ENCODE assay signal across 23 cellular contexts in genomic region chr15:72540606-72541237, GRCh38.
A peak's percentile ranks its signal among the peaks of the same experiment; 100 is the strongest.
DNase-seq lines count a peak whose midpoint lies in the region; ATAC-seq and TF ChIP-seq lines count a peak whose summit lies in the region.
"Had no signal": no experiment of that assay in that cellular context is flagged by ENCODE, and none has a peak within 500 bp of the region (broad histone marks: within the 10 kb centered on the region; RNA-seq: fewer than 3 reads in every experiment).

No MANE protein-coding gene starts in this region.

- DNase-seq in activated CD8-positive, alpha-beta T cell treated with anti-CD3 and anti-CD28 coated beads for 36 hours = peak; percentile 6
- DNase-seq in activated CD8-positive, alpha-beta T cell treated with anti-CD3 and anti-CD28 coated beads, Interleukin-2, amount 10 ng/mL, durations not matched to agents 7 days and 5 days = no peak
- peak; percentile 52 to 80 for DNase-seq in NCI-H524 (lab: John Stamatoyannopoulos, UW)
- no peak for DNase-seq in central memory CD8-positive, alpha-beta T cell (ENCODE audit: low spot score in 2 of 2)
- no peak for DNase-seq in progenitor cell of endocrine pancreas (ENCODE audit: low spot score, unreplicated experiment)
- DNase-seq in effector CD8-positive, alpha-beta T cell (lab: John Stamatoyannopoulos, UW) = no peak
- DNase-seq in activated CD4-positive, alpha-beta T cell treated with anti-CD3 and anti-CD28 coated beads, Interleukin-2, amount 50 U/mL, for 1 hour = no peak
- no peak for DNase-seq in H9
- DNase-seq: BE2C; CD4-positive, CD25-positive, alpha-beta regulatory T cell; COR-L47; EL; Karpas-422; MG63; NCI-H1048; NCI-H1436; NCI-H1930; NCI-H774; PC-3; RPMI8226; SHP77 treated with DMSO at 0.1 percent for 48 hours had no signal

- POLR2A ChIA-PET in activated CD8-positive, alpha-beta T cell treated with anti-CD3 and anti-CD28 coated beads for 36 hours (lab: Charles Lee) = interaction anchor here (1.1 kb wide), 1 partner anchor 10 kb away, joined by 3 read pairs; no protein-coding TSS in a partner anchor
- POLR2A ChIA-PET in activated CD8-positive, alpha-beta T cell treated with anti-CD3 and anti-CD28 coated beads, Interleukin-2, amount 10 ng/mL, durations not matched to agents 7 days and 5 days (lab: Charles Lee) = no interaction called here

- peaks cover 5% of the 10 kb centered on the region for H3K9me3 ChIP-seq in H9 (ENCODE audit: control insufficient read depth, low read depth, low read length)

- ATAC-seq in activated CD8-positive, alpha-beta T cell treated with anti-CD3 and anti-CD28 coated beads for 36 hours = no peak
- ATAC-seq in activated CD8-positive, alpha-beta T cell treated with anti-CD3 and anti-CD28 coated beads, Interleukin-2, amount 10 ng/mL, durations not matched to agents 7 days and 5 days = no peak
- ATAC-seq in central memory CD8-positive, alpha-beta T cell (replicated peaks; ENCODE audit: extremely low read depth, poor library complexity, severe bottlenecking) = no peak
- ATAC-seq: GM12878, PC-3, SK-N-SH treated with all-trans-retinoic acid at 6 μM for 48 hours had no signal

- no peaks in the 10 kb centered on the region for H3K27me3 ChIP-seq in H9 (ENCODE audit: insufficient read depth, low read length)
- H3K27me3 ChIP-seq: BE2C, MG63 had no signal

- H3T11ph ChIP-seq in H9 (ENCODE audit: low read length) = no peak overlapping the region

- H4K20me1 ChIP-seq in H9 (ENCODE audit: control insufficient read depth, insufficient read depth, insufficient read length) = no peaks in the 10 kb centered on the region

- H2AK5ac ChIP-seq in H9 (ENCODE audit: insufficient read length, low read length) = no peak overlapping the region

- no peaks in the 10 kb centered on the region for H3K4me1 ChIP-seq in H9 (ENCODE audit: insufficient read depth, low read length)
- H3K4me1 ChIP-seq: BE2C had no signal

- no peak overlapping the region for H4K5ac ChIP-seq in H9 (ENCODE audit: insufficient read length, low read depth, low read length)

- H2BK5ac ChIP-seq in H9 (ENCODE audit: insufficient read length, low read length) = no peak overlapping the region

- peaks cover 4% of the 10 kb centered on the region for H3K79me1 ChIP-seq in H9 (ENCODE audit: insufficient read depth, low read depth, low read length, poor library complexity, severe bottlenecking)

- H3K27ac ChIP-seq in H9 (ENCODE audit: insufficient read length, low read depth, low read length) = no peak overlapping the region

- H3K18ac ChIP-seq in H9 (ENCODE audit: insufficient read length, low read depth, low read length) = no peak overlapping the region

- H2BK12ac ChIP-seq in H9 (ENCODE audit: insufficient read length, low read depth, low read length) = no peak overlapping the region

- H3K27ac Mint-ChIP-seq in activated CD8-positive, alpha-beta T cell treated with anti-CD3 and anti-CD28 coated beads for 36 hours = no peak overlapping the region
- no peak overlapping the region for H3K27ac Mint-ChIP-seq in activated CD8-positive, alpha-beta T cell treated with anti-CD3 and anti-CD28 coated beads, Interleukin-2, amount 10 ng/mL, durations not matched to agents 7 days and 5 days
- H3K27ac Mint-ChIP-seq in central memory CD8-positive, alpha-beta T cell (ENCODE audit: low read depth) = peak overlapping the region; percentile 71
- H3K27ac Mint-ChIP-seq in progenitor cell of endocrine pancreas (peak overlapping the region; percentile 45), H9 (no peak overlapping the region)

- H3K4me1 Mint-ChIP-seq in activated CD8-positive, alpha-beta T cell treated with anti-CD3 and anti-CD28 coated beads for 36 hours (ENCODE audit: low read depth) = peaks cover 11% of the 10 kb centered on the region
- peaks cover 6% of the 10 kb centered on the region for H3K4me1 Mint-ChIP-seq in activated CD8-positive, alpha-beta T cell treated with anti-CD3 and anti-CD28 coated beads, Interleukin-2, amount 10 ng/mL, durations not matched to agents 7 days and 5 days (ENCODE audit: low read depth)
- H3K4me1 Mint-ChIP-seq in central memory CD8-positive, alpha-beta T cell = peaks cover 31% of the 10 kb centered on the region
- H3K4me1 Mint-ChIP-seq in progenitor cell of endocrine pancreas (ENCODE audit: low read depth) (peaks cover 2% of the 10 kb centered on the region), H9 (no peaks in the 10 kb centered on the region)

- no peak overlapping the region for H4K91ac ChIP-seq in H9 (ENCODE audit: insufficient read length, low read depth, low read length)

- H3K4me3 Mint-ChIP-seq in activated CD8-positive, alpha-beta T cell treated with anti-CD3 and anti-CD28 coated beads for 36 hours = no peak overlapping the region
- no peak overlapping the region for H3K4me3 Mint-ChIP-seq in activated CD8-positive, alpha-beta T cell treated with anti-CD3 and anti-CD28 coated beads, Interleukin-2, amount 10 ng/mL, durations not matched to agents 7 days and 5 days
- H3K4me3 Mint-ChIP-seq in central memory CD8-positive, alpha-beta T cell = no peak overlapping the region
- H3K4me3 Mint-ChIP-seq in progenitor cell of endocrine pancreas (ENCODE audit: low read depth) (no peak overlapping the region), H9 (no peak overlapping the region)
- H3K4me3 Mint-ChIP-seq: CD4-positive, CD25-positive, alpha-beta regulatory T cell had no signal

- no peak overlapping the region for H3K14ac ChIP-seq in H9 (ENCODE audit: insufficient read depth, low read length)

- no peak overlapping the region for H3K23ac ChIP-seq in H9 (ENCODE audit: insufficient read length, low read depth, low read length)

- H2AFZ ChIP-seq in H9 (ENCODE audit: low read length) = no peak overlapping the region

- H3K4ac ChIP-seq in H9 (ENCODE audit: low read depth, low read length) = no peak overlapping the region

- no peak overlapping the region for H3K4me2 ChIP-seq in H9 (ENCODE audit: insufficient read depth, insufficient read length, low read length)

- H3K9ac ChIP-seq in H9 (ENCODE audit: extremely low read depth, insufficient read length, low read length) = no peak overlapping the region

- intact Hi-C loops in activated CD8-positive, alpha-beta T cell treated with anti-CD3 and anti-CD28 coated beads for 36 hours (cut with micrococcal nuclease) = no loop called here

- no peak overlapping the region for H2BK120ac ChIP-seq in H9 (ENCODE audit: low read depth, low read length, poor library complexity, severe bottlenecking)

- WGBS in H9 (ENCODE audit: extremely low coverage, insufficient read length, low lambda C conversion rate) = no CpG with 5 or more reads among the region's 11 CpGs

- TF ChIP-seq CTCF in activated CD8-positive, alpha-beta T cell treated with anti-CD3 and anti-CD28 coated beads for 36 hours (IDR thresholded peaks at IDR 0.05) = no peak
- TF ChIP-seq CTCF in progenitor cell of endocrine pancreas (IDR thresholded peaks at IDR 0.05; ENCODE audit: unreplicated experiment) = no peak
- TF ChIP-seq CTCF in H9 (conservative IDR thresholded peaks at IDR 0.05) = no peak

- H3K23me2 ChIP-seq in H9 (ENCODE audit: insufficient read length, low read depth, low read length, poor library complexity, severe bottlenecking) = no peaks in the 10 kb centered on the region

- no peak overlapping the region for H2BK15ac ChIP-seq in H9 (ENCODE audit: low read depth, low read length)

- peaks cover 2% of the 10 kb centered on the region; the same call in 1 of the 2 replicates for H3K79me2 ChIP-seq in H9 (ENCODE audit: insufficient read depth, low read length)

- peaks cover 11% of the 10 kb centered on the region for H3K9me3 Mint-ChIP-seq in activated CD8-positive, alpha-beta T cell treated with anti-CD3 and anti-CD28 coated beads for 36 hours
- H3K9me3 Mint-ChIP-seq in activated CD8-positive, alpha-beta T cell treated with anti-CD3 and anti-CD28 coated beads, Interleukin-2, amount 10 ng/mL, durations not matched to agents 7 days and 5 days (ENCODE audit: insufficient read depth) = peaks cover 16% of the 10 kb centered on the region
- H3K9me3 Mint-ChIP-seq in central memory CD8-positive, alpha-beta T cell = no peaks in the 10 kb centered on the region
- H3K9me3 Mint-ChIP-seq in progenitor cell of endocrine pancreas (ENCODE audit: low read depth) = peaks cover 17% of the 10 kb centered on the region
- peaks cover 15 to 19% of the 10 kb centered on the region in 2 experiments for H3K9me3 Mint-ChIP-seq in H9

- no peak overlapping the region for H3K56ac ChIP-seq in H9 (ENCODE audit: insufficient read length, low read depth, low read length)

- H4K8ac ChIP-seq in H9 (replicated peaks; ENCODE audit: insufficient read length, low read depth, low read length) = no peak overlapping the region

- no peaks in the 10 kb centered on the region for H3K27me3 Mint-ChIP-seq in activated CD8-positive, alpha-beta T cell treated with anti-CD3 and anti-CD28 coated beads for 36 hours
- no peaks in the 10 kb centered on the region for H3K27me3 Mint-ChIP-seq in activated CD8-positive, alpha-beta T cell treated with anti-CD3 and anti-CD28 coated beads, Interleukin-2, amount 10 ng/mL, durations not matched to agents 7 days and 5 days (ENCODE audit: low read depth)
- H3K27me3 Mint-ChIP-seq in central memory CD8-positive, alpha-beta T cell = no peaks in the 10 kb centered on the region
- no peaks in the 10 kb centered on the region for H3K27me3 Mint-ChIP-seq in progenitor cell of endocrine pancreas
- H3K27me3 Mint-ChIP-seq in H9 (ENCODE audit: low read depth) = no peaks in the 10 kb centered on the region
- H3K27me3 Mint-ChIP-seq: CD4-positive, CD25-positive, alpha-beta regulatory T cell had no signal

- peaks cover 29% of the 10 kb centered on the region for H3K36me3 Mint-ChIP-seq in activated CD8-positive, alpha-beta T cell treated with anti-CD3 and anti-CD28 coated beads for 36 hours (ENCODE audit: low read depth)
- H3K36me3 Mint-ChIP-seq in activated CD8-positive, alpha-beta T cell treated with anti-CD3 and anti-CD28 coated beads, Interleukin-2, amount 10 ng/mL, durations not matched to agents 7 days and 5 days (ENCODE audit: low read depth) = peaks cover 36% of the 10 kb centered on the region
- peaks cover 5% of the 10 kb centered on the region for H3K36me3 Mint-ChIP-seq in central memory CD8-positive, alpha-beta T cell (ENCODE audit: insufficient read depth)
- H3K36me3 Mint-ChIP-seq in progenitor cell of endocrine pancreas (ENCODE audit: insufficient read depth) (peaks cover 27% of the 10 kb centered on the region), H9 (ENCODE audit: insufficient read depth in 1 of 3, low read depth in 3 of 3) (peaks cover 33 to 48% (median 39%) of the 10 kb centered on the region in 3 experiments)

- H2BK20ac ChIP-seq in H9 (ENCODE audit: low read depth, low read length, poor library complexity, severe bottlenecking) = no peak overlapping the region

- CTCF ChIA-PET in activated CD8-positive, alpha-beta T cell treated with anti-CD3 and anti-CD28 coated beads for 36 hours (lab: Charles Lee) = interaction anchor here (0.8 kb wide), 1 partner anchor 232 kb away, joined by 3 read pairs; no protein-coding TSS in a partner anchor
- CTCF ChIA-PET in activated CD8-positive, alpha-beta T cell treated with anti-CD3 and anti-CD28 coated beads, Interleukin-2, amount 10 ng/mL, durations not matched to agents 7 days and 5 days (lab: Charles Lee) = no interaction called here

Comparison
In these comparisons a context has a peak if more than half of its experiments do, and no peak if none do; other contexts are left out.
1. DNase-seq: peak in activated CD8-positive, alpha-beta T cell treated with anti-CD3 and anti-CD28 coated beads for 36 hours (single experiment) and NCI-H524 (2 of 2); none in activated CD8-positive, alpha-beta T cell treated with anti-CD3 and anti-CD28 coated beads, Interleukin-2, amount 10 ng/mL, durations not matched to agents 7 days and 5 days (single experiment), central memory CD8-positive, alpha-beta T cell (0 of 2), progenitor cell of endocrine pancreas (single experiment), effector CD8-positive, alpha-beta T cell (single experiment), activated CD4-positive, alpha-beta T cell treated with anti-CD3 and anti-CD28 coated beads, Interleukin-2, amount 50 U/mL, for 1 hour (single experiment) and H9 (single experiment).
2. H3K27ac Mint-ChIP-seq: peak in central memory CD8-positive, alpha-beta T cell (single experiment) and progenitor cell of endocrine pancreas (single experiment); none in activated CD8-positive, alpha-beta T cell treated with anti-CD3 and anti-CD28 coated beads for 36 hours (single experiment), activated CD8-positive, alpha-beta T cell treated with anti-CD3 and anti-CD28 coated beads, Interleukin-2, amount 10 ng/mL, durations not matched to agents 7 days and 5 days (single experiment) and H9 (0 of 3).